6 cellular contexts compared by ENCODE assay signal in genomic region chr3:51974277-51974962, GRCh38. TPM values are rescaled to one million over a fixed set of nuclear protein-coding genes. Genes with fewer than 3 reads are reported as not detected.
DNase-seq lines count a peak whose midpoint lies in the region; ATAC-seq and TF ChIP-seq lines count a peak whose summit lies in the region.

No MANE protein-coding gene starts in this region.

- peaks cover 0 to 13% of the 10 kb centered on the region in 2 donors for H3K4me1 ChIP-seq in lung (ENCODE audit: control insufficient read depth in 2 of 2, insufficient read depth in 2 of 2, low read length in 2 of 2)

- no peak for TF ChIP-seq CTCF in lung (IDR thresholded peaks at IDR 0.05; ENCODE audit: control extremely low read depth, extremely low read depth)

- peak overlapping the region; percentile 80 to 87 for H3K27ac ChIP-seq in lung (ENCODE audit: low read depth in 1 of 2, low read length in 1 of 2)

- H3K4me3 ChIP-seq in lung = peak overlapping the region; percentile 52

- POLR2A ChIA-PET in activated CD4-positive, alpha-beta T cell treated with anti-CD3 and anti-CD28 coated beads, Interleukin-2, amount 10 ng/mL, durations not matched to agents 7 days and 5 days (lab: Charles Lee) = interaction anchor here (0.5 to 1.2 kb wide), 3 partner anchors 9 to 303 kb away, joined by 3 to 5 read pairs (median 4); partner anchors contain the start of gene ACY1

- H3K4me1 Mint-ChIP-seq in activated CD4-positive, alpha-beta T cell treated with anti-CD3 and anti-CD28 coated beads, Interleukin-2, amount 10 ng/mL, durations not matched to agents 7 days and 5 days = peaks cover 34% of the 10 kb centered on the region
- peaks cover 14% of the 10 kb centered on the region for H3K4me1 Mint-ChIP-seq in activated T-helper 17 cell treated with anti-CD3 and anti-CD28 coated beads, Interleukin-2, amount 50 U/mL, for 72 hours

- no peaks in the 10 kb centered on the region for H3K27me3 Mint-ChIP-seq in activated CD4-positive, alpha-beta T cell treated with anti-CD3 and anti-CD28 coated beads, Interleukin-2, amount 10 ng/mL, durations not matched to agents 7 days and 5 days
- H3K27me3 Mint-ChIP-seq in activated T-helper 17 cell treated with anti-CD3 and anti-CD28 coated beads, Interleukin-2, amount 50 U/mL, for 72 hours = no peaks in the 10 kb centered on the region

- no peak for DNase-seq in activated CD4-positive, alpha-beta T cell treated with anti-CD3 and anti-CD28 coated beads, Interleukin-2, amount 10 ng/mL, durations not matched to agents 7 days and 5 days
- DNase-seq in activated CD4-positive, alpha-beta T cell treated with anti-CD3 and anti-CD28 coated beads, Interleukin-2, amount 50 U/mL, for 1 hour = no peak
- DNase-seq in lung (ENCODE audit: low spot score) (no peak), NCI-H1930 (lab: John Stamatoyannopoulos, UW) (no peak)

- peak overlapping the region; percentile 96 for H3K4me3 Mint-ChIP-seq in activated CD4-positive, alpha-beta T cell treated with anti-CD3 and anti-CD28 coated beads, Interleukin-2, amount 10 ng/mL, durations not matched to agents 7 days and 5 days
- H3K4me3 Mint-ChIP-seq in activated T-helper 17 cell treated with anti-CD3 and anti-CD28 coated beads, Interleukin-2, amount 50 U/mL, for 72 hours = peak overlapping the region; percentile 87

- peak; percentile 43 for ATAC-seq in activated T-helper 17 cell treated with anti-CD3 and anti-CD28 coated beads, Interleukin-2, amount 50 U/mL, for 72 hours (replicated peaks)
- ATAC-seq in lung (ENCODE audit: insufficient read depth, low FRiP score) = peak; percentile 7
- no peak for ATAC-seq in GM19023 (IDR thresholded peaks at IDR 0.05; ENCODE audit: unreplicated experiment)

- 15 to 24% methylated on average over 30 of the region's 30 CpGs for WGBS in lung, 2 donors

- H3K9me3 Mint-ChIP-seq in activated CD4-positive, alpha-beta T cell treated with anti-CD3 and anti-CD28 coated beads, Interleukin-2, amount 10 ng/mL, durations not matched to agents 7 days and 5 days = no peaks in the 10 kb centered on the region
- no peaks in the 10 kb centered on the region for H3K9me3 Mint-ChIP-seq in activated T-helper 17 cell treated with anti-CD3 and anti-CD28 coated beads, Interleukin-2, amount 50 U/mL, for 72 hours

- no peaks in the 10 kb centered on the region for H3K36me3 ChIP-seq in lung (ENCODE audit: control insufficient read depth in 2 of 2, insufficient read depth in 2 of 2, low read length in 2 of 2)

- peak overlapping the region; percentile 93 for H3K27ac Mint-ChIP-seq in activated CD4-positive, alpha-beta T cell treated with anti-CD3 and anti-CD28 coated beads, Interleukin-2, amount 10 ng/mL, durations not matched to agents 7 days and 5 days
- H3K27ac Mint-ChIP-seq in activated T-helper 17 cell treated with anti-CD3 and anti-CD28 coated beads, Interleukin-2, amount 50 U/mL, for 72 hours = peak overlapping the region; percentile 95

- CTCF ChIA-PET in activated CD4-positive, alpha-beta T cell treated with anti-CD3 and anti-CD28 coated beads, Interleukin-2, amount 10 ng/mL, durations not matched to agents 7 days and 5 days (lab: Charles Lee) = interaction anchor here (0.6 to 4.1 kb wide), 20 partner anchors 9 to 1363 kb away, joined by 3 to 61 read pairs (median 5); partner anchors contain the start of genes ACY1, CISH, GPR62 and PARP3

- no peaks in the 10 kb centered on the region for H3K9me3 ChIP-seq in lung (ENCODE audit: control insufficient read depth in 2 of 2, insufficient read depth in 1 of 2, low read length in 1 of 2)

- H3K36me3 Mint-ChIP-seq in activated CD4-positive, alpha-beta T cell treated with anti-CD3 and anti-CD28 coated beads, Interleukin-2, amount 10 ng/mL, durations not matched to agents 7 days and 5 days (ENCODE audit: low read depth) = no peaks in the 10 kb centered on the region
- no peaks in the 10 kb centered on the region for H3K36me3 Mint-ChIP-seq in activated T-helper 17 cell treated with anti-CD3 and anti-CD28 coated beads, Interleukin-2, amount 50 U/mL, for 72 hours (ENCODE audit: low read depth)

- H3K27me3 ChIP-seq in lung (ENCODE audit: control insufficient read depth, insufficient read depth) = no peaks in the 10 kb centered on the region

RNA-seq across cellular contexts. Expression of gene ABHD14A, which starts 0.4 kb away (rescaled TPM):
- total RNA-seq in activated CD4-positive, alpha-beta T cell treated with anti-CD3 and anti-CD28 coated beads, Interleukin-2, amount 10 ng/mL, durations not matched to agents 7 days and 5 days = 10 to 100 TPM; 11.5 to 16.7 TPM
- 10 to 100 TPM; 10.5 to 11.1 TPM for total RNA-seq in activated T-helper 17 cell treated with anti-CD3 and anti-CD28 coated beads, Interleukin-2, amount 50 U/mL, for 72 hours
- 10 to 100 TPM in 1 of 2 donors, 1 to 10 TPM in 1; 7.2 to 24.5 TPM for total RNA-seq in lung
- polyA plus RNA-seq in lung = 10 to 100 TPM; 19.1 to 62.8 TPM

RNA-seq across cellular contexts. Expression of gene ABHD14B, which starts 0.6 kb away (rescaled TPM):
- 10 to 100 TPM; 47.8 to 51.4 TPM for total RNA-seq in activated CD4-positive, alpha-beta T cell treated with anti-CD3 and anti-CD28 coated beads, Interleukin-2, amount 10 ng/mL, durations not matched to agents 7 days and 5 days
- total RNA-seq in activated T-helper 17 cell treated with anti-CD3 and anti-CD28 coated beads, Interleukin-2, amount 50 U/mL, for 72 hours = 10 to 100 TPM; 34.4 to 42.0 TPM
- 10 to 100 TPM; 26.3 to 44.9 TPM for total RNA-seq in lung
- 10 to 100 TPM; 37.5 to 88.1 TPM for polyA plus RNA-seq in lung

RNA-seq across cellular contexts. Expression of gene PCBP4, which starts 7.2 kb away (rescaled TPM):
- total RNA-seq in activated CD4-positive, alpha-beta T cell treated with anti-CD3 and anti-CD28 coated beads, Interleukin-2, amount 10 ng/mL, durations not matched to agents 7 days and 5 days = 10 to 100 TPM; 21.4 to 27.2 TPM
- 10 to 100 TPM; 16.4 to 18.5 TPM for total RNA-seq in activated T-helper 17 cell treated with anti-CD3 and anti-CD28 coated beads, Interleukin-2, amount 50 U/mL, for 72 hours
- 10 to 100 TPM; 17.4 to 37.7 TPM for total RNA-seq in lung
- 10 to 100 TPM; 19.5 to 44.3 TPM for polyA plus RNA-seq in lung

RNA-seq across cellular contexts. Expression of gene ACY1, which starts 8.9 kb away (rescaled TPM):
- total RNA-seq in activated CD4-positive, alpha-beta T cell treated with anti-CD3 and anti-CD28 coated beads, Interleukin-2, amount 10 ng/mL, durations not matched to agents 7 days and 5 days = 10 to 100 TPM; 16.5 to 19.4 TPM
- total RNA-seq in activated T-helper 17 cell treated with anti-CD3 and anti-CD28 coated beads, Interleukin-2, amount 50 U/mL, for 72 hours = 10 to 100 TPM; 39.5 to 49.9 TPM
- 10 to 100 TPM; 19.6 to 52.6 TPM for total RNA-seq in lung
- 10 to 100 TPM; 31.7 to 46.2 TPM for polyA plus RNA-seq in lung

RNA-seq across cellular contexts. Expression of gene GPR62, which starts 19.2 kb away (rescaled TPM):
- total RNA-seq in activated CD4-positive, alpha-beta T cell treated with anti-CD3 and anti-CD28 coated beads, Interleukin-2, amount 10 ng/mL, durations not matched to agents 7 days and 5 days = not detected
- not detected for total RNA-seq in activated T-helper 17 cell treated with anti-CD3 and anti-CD28 coated beads, Interleukin-2, amount 50 U/mL, for 72 hours
- under 1 TPM in 1 of 2 donors, not detected in 1; 0.15 TPM for total RNA-seq in lung
- under 1 TPM in 1 of 2 donors, not detected in 1; 0.05 TPM for polyA plus RNA-seq in lung
